In genomic region chr14:55353686-55354467, GRCh38 we compare ENCODE assay signal across 10 cellular contexts. TPM values are rescaled to one million over a fixed set of nuclear protein-coding genes. Genes with fewer than 3 reads are reported as not detected.
A peak's percentile ranks its signal among the peaks of the same experiment; 100 is the strongest.
DNase-seq lines count a peak whose midpoint lies in the region; ATAC-seq and TF ChIP-seq lines count a peak whose summit lies in the region.
"Had no signal": no experiment of that assay in that cellular context is flagged by ENCODE, and none has a peak within 500 bp of the region (broad histone marks: within the 10 kb centered on the region; RNA-seq: fewer than 3 reads in every experiment).

No MANE protein-coding gene starts in this region.

- no peak overlapping the region for H2AFZ ChIP-seq in mammary epithelial cell (ENCODE audit: low read depth, low read length)

- H3K79me2 ChIP-seq in mammary epithelial cell (ENCODE audit: insufficient read depth, low read length) = peaks cover 10% of the 10 kb centered on the region

- H3K27me3 Mint-ChIP-seq in Caco-2 (ENCODE audit: insufficient read depth, unreplicated experiment) (no peaks in the 10 kb centered on the region), mesothelial cell of epicardium (ENCODE audit: low read depth) (no peaks in the 10 kb centered on the region)
- H3K27me3 Mint-ChIP-seq in stimulated activated naive B cell treated with anti-CD40 and anti-IgM and Interleukin-4, amounts not matched to agents 10 μg/mL and 1 μg/mL and 100 μg/mL, for 72 hours = no peaks in the 10 kb centered on the region

- H3K36me3 Mint-ChIP-seq in Caco-2 (ENCODE audit: insufficient read depth, unreplicated experiment) (peaks cover 41% of the 10 kb centered on the region), mesothelial cell of epicardium (peaks cover 10% of the 10 kb centered on the region)
- H3K36me3 Mint-ChIP-seq in stimulated activated naive B cell treated with anti-CD40 and anti-IgM and Interleukin-4, amounts not matched to agents 10 μg/mL and 1 μg/mL and 100 μg/mL, for 72 hours = peaks cover 8 to 14% of the 10 kb centered on the region in 2 donors

- H3K36me3 ChIP-seq in Caco-2 (ENCODE audit: control insufficient read depth, insufficient read depth, low read length) = peaks cover 6% of the 10 kb centered on the region
- no peaks in the 10 kb centered on the region; the same call in none of the 2 replicates for H3K36me3 ChIP-seq in Panc1 (ENCODE audit: control insufficient read depth, insufficient read depth, low read length)
- H3K36me3 ChIP-seq in mammary epithelial cell (ENCODE audit: insufficient read depth, low read length) = peaks cover 6% of the 10 kb centered on the region
- peaks cover 0 to 29% of the 10 kb centered on the region in 2 donors for H3K36me3 ChIP-seq in adrenal gland (replicated peaks in 1 of 2)

- H3K27ac Mint-ChIP-seq in Caco-2 (ENCODE audit: unreplicated experiment) (peak overlapping the region; percentile 27), mesothelial cell of epicardium (peak overlapping the region; percentile 50)
- no peak overlapping the region for H3K27ac Mint-ChIP-seq in stimulated activated naive B cell treated with anti-CD40 and anti-IgM and Interleukin-4, amounts not matched to agents 10 μg/mL and 1 μg/mL and 100 μg/mL, for 72 hours

- DNase-seq in Caco-2 (no peak), Panc1 (ENCODE audit: low read depth, low spot score) (no peak), mammary epithelial cell (peak; percentile 50), mesothelial cell of epicardium (ENCODE audit: low spot score in 2 of 2, unreplicated experiment in 2 of 2) (no peak), adrenal gland (no peak), T-helper 9 cell (no peak), NCI-H187 (lab: John Stamatoyannopoulos, UW) (no peak)
- DNase-seq in stimulated activated naive B cell treated with anti-CD40 and anti-IgM and Interleukin-4, amounts not matched to agents 10 μg/mL and 1 μg/mL and 100 μg/mL, for 72 hours = no peak
- DNase-seq: NCI-H1048 had no signal

- H3K27ac ChIP-seq in Panc1 (ENCODE audit: low read length) (no peak overlapping the region), mammary epithelial cell (ENCODE audit: insufficient read depth, low read depth, low read length) (no peak overlapping the region), adrenal gland (no peak overlapping the region)
- H3K27ac ChIP-seq: BLaER1 had no signal

- POLR2A ChIA-PET in Caco-2 (lab: Charles Lee) = no interaction called here
- POLR2A ChIA-PET in Panc1 (lab: Charles Lee) = interaction anchor here (0.6 kb wide), 1 partner anchor 118 kb away, joined by 6 read pairs; no protein-coding TSS in a partner anchor

- H3K4me3 Mint-ChIP-seq in Caco-2 (ENCODE audit: unreplicated experiment) (no peak overlapping the region), mesothelial cell of epicardium (no peak overlapping the region)
- H3K4me3 Mint-ChIP-seq in stimulated activated naive B cell treated with anti-CD40 and anti-IgM and Interleukin-4, amounts not matched to agents 10 μg/mL and 1 μg/mL and 100 μg/mL, for 72 hours = no peak overlapping the region

- H3K27me3 ChIP-seq in Caco-2 (replicated peaks; ENCODE audit: control insufficient read depth, insufficient read depth, low read length) (no peaks in the 10 kb centered on the region), Panc1 (ENCODE audit: control insufficient read depth, insufficient read depth, low read length) (no peaks in the 10 kb centered on the region), mammary epithelial cell (ENCODE audit: insufficient read depth, low read length) (no peaks in the 10 kb centered on the region), adrenal gland (no peaks in the 10 kb centered on the region)
- H3K27me3 ChIP-seq: BLaER1 had no signal

- H3K4me3 ChIP-seq in Caco-2 (ENCODE audit: low read depth, low read length) = no peak overlapping the region
- H3K4me3 ChIP-seq in Panc1 (ENCODE audit: low read depth in 2 of 2, low read length in 2 of 2) = no peak overlapping the region
- H3K4me3 ChIP-seq in mammary epithelial cell (replicated peaks in 1 of 3; ENCODE audit: insufficient read depth in 1 of 3, low read depth in 2 of 3, low read length in 3 of 3) = no peak overlapping the region
- H3K4me3 ChIP-seq in adrenal gland = no peak overlapping the region
- H3K4me3 ChIP-seq: BLaER1 had no signal

- TF ChIP-seq CTCF in Caco-2 (IDR thresholded peaks at IDR 0.05; ENCODE audit: insufficient read depth in 1 of 2, low read depth in 1 of 2, low read length in 1 of 2, severe bottlenecking in 1 of 2, unreplicated experiment in 1 of 2) (no peak), Panc1 (IDR thresholded peaks at IDR 0.05) (no peak), mammary epithelial cell (conservative IDR thresholded peaks at IDR 0.05 in 1 of 2, IDR thresholded peaks at IDR 0.05 in 1 of 2; ENCODE audit: extremely low read depth in 1 of 2, insufficient read depth in 1 of 2, low read depth in 1 of 2, low read length in 2 of 2) (no peak), mesothelial cell of epicardium (IDR thresholded peaks at IDR 0.05; ENCODE audit: unreplicated experiment) (no peak), adrenal gland (IDR thresholded peaks at IDR 0.05) (no peak)

- intact Hi-C loops in Caco-2 (cut with micrococcal nuclease; ENCODE audit: unreplicated experiment) = loop anchor here (1.0 to 2.0 kb wide), 4 partner anchors 37 to 141 kb away; partner anchors contain the start of gene FBXO34
- intact Hi-C loops in Panc1 (cut with micrococcal nuclease; ENCODE audit: unreplicated experiment) = loop anchor here (5.0 kb wide), 1 partner anchor 142 kb away; no protein-coding TSS in a partner anchor
- intact Hi-C loops in mammary epithelial cell (cut with micrococcal nuclease) = loop anchor here (1.0 kb wide), 3 partner anchors 83 to 141 kb away; partner anchors contain the start of gene FBXO34
- intact Hi-C loops in adrenal gland (cut with DNase I) = loop anchor here in 1 of 2 donors (10.0 kb wide), 1 partner anchor 79 kb away; the partner anchor contains the start of gene FBXO34

- peak; percentile 31; the same call in 1 of the 2 replicates for ATAC-seq in Panc1
- ATAC-seq in stimulated activated naive B cell treated with anti-CD40 and anti-IgM and Interleukin-4, amounts not matched to agents 10 μg/mL and 1 μg/mL and 100 μg/mL, for 72 hours (replicated peaks) = no peak

- H3K9me3 ChIP-seq in Caco-2 (no peaks in the 10 kb centered on the region), Panc1 (ENCODE audit: control insufficient read depth, insufficient read depth, low read depth, low read length) (no peaks in the 10 kb centered on the region), mammary epithelial cell (replicated peaks; ENCODE audit: insufficient read depth, low read length) (no peaks in the 10 kb centered on the region), adrenal gland (replicated peaks in 1 of 3) (no peaks in the 10 kb centered on the region)
- H3K9me3 ChIP-seq: BLaER1 had no signal

- in situ Hi-C loops in Panc1 (cut with HindIII; ENCODE audit: low pct_unique_long_range_greater_than_20kb, low sequenced_read_pairs) = no loop called here
- in situ Hi-C loops in mammary epithelial cell (cut with MboI; ENCODE audit: low sequenced_read_pairs in 2 of 2) = no loop called here

- BruUV-seq in Caco-2 (replicated peaks; lab: Mats Ljungman, UMichigan) (no TSS peak), Panc1 (replicated peaks; lab: Mats Ljungman, UMichigan) (no TSS peak), mammary epithelial cell (replicated peaks; lab: Mats Ljungman, UMichigan) (no TSS peak)

- no peak overlapping the region for H3K9ac ChIP-seq in mammary epithelial cell (ENCODE audit: insufficient read depth, low read length)
- H3K9ac ChIP-seq: BLaER1 had no signal

- TF ChIP-seq POLR2A in adrenal gland (IDR thresholded peaks at IDR 0.05) = no peak

- H3K4me1 ChIP-seq in Caco-2 (0 out of 2 replicates have a peak, but pooled peaks cover under 1% of the 10 kb centered on the region), Panc1 (ENCODE audit: control insufficient read depth, insufficient read depth, low read length) (no peaks in the 10 kb centered on the region), mammary epithelial cell (ENCODE audit: insufficient read depth, low read length) (peaks cover 10% of the 10 kb centered on the region), adrenal gland (replicated peaks in 1 of 2) (no peaks in the 10 kb centered on the region)

- dilution Hi-C loops in mammary epithelial cell (cut with HindIII; ENCODE audit: low sequenced_read_pairs) = no loop called here

- H3K4me1 Mint-ChIP-seq in Caco-2 (ENCODE audit: low read depth, unreplicated experiment) = peaks cover 9% of the 10 kb centered on the region
- H3K4me1 Mint-ChIP-seq in mesothelial cell of epicardium = peaks cover 23% of the 10 kb centered on the region
- peaks cover 8 to 21% of the 10 kb centered on the region in 2 donors for H3K4me1 Mint-ChIP-seq in stimulated activated naive B cell treated with anti-CD40 and anti-IgM and Interleukin-4, amounts not matched to agents 10 μg/mL and 1 μg/mL and 100 μg/mL, for 72 hours

- H3K9me3 Mint-ChIP-seq in Caco-2 (ENCODE audit: unreplicated experiment) = no peaks in the 10 kb centered on the region
- H3K9me3 Mint-ChIP-seq in mesothelial cell of epicardium = no peaks in the 10 kb centered on the region
- H3K9me3 Mint-ChIP-seq in stimulated activated naive B cell treated with anti-CD40 and anti-IgM and Interleukin-4, amounts not matched to agents 10 μg/mL and 1 μg/mL and 100 μg/mL, for 72 hours = no peaks in the 10 kb centered on the region

- WGBS in mammary epithelial cell (ENCODE audit: low coverage, missing lambda C conversion rate) = 90% methylated on average over 11 of the region's 11 CpGs
- WGBS in adrenal gland, 4 donors = 84 to 87% (median 85%) methylated on average over 11 of the region's 11 CpGs

- H4K20me1 ChIP-seq in mammary epithelial cell (ENCODE audit: insufficient read depth, low read length) = no peaks in the 10 kb centered on the region

- H3K4me2 ChIP-seq in mammary epithelial cell (ENCODE audit: insufficient read depth, low read depth, low read length) = no peak overlapping the region
- H3K4me2 ChIP-seq: BLaER1 had no signal

- CTCF ChIA-PET in Caco-2 (lab: Charles Lee) = interaction anchor here (0.5 to 2.5 kb wide), 15 partner anchors 8 to 632 kb away, joined by 3 to 24 read pairs (median 6); partner anchors contain the start of gene FBXO34
- CTCF ChIA-PET in Panc1 (lab: Charles Lee) = interaction anchor here (0.6 to 1.4 kb wide), 6 partner anchors 7 to 145 kb away, joined by 3 to 11 read pairs (median 4); partner anchors contain the start of gene FBXO34
- CTCF ChIA-PET in mammary epithelial cell (lab: Charles Lee; ENCODE audit: low non-redundant PET) = interaction anchor here (0.7 to 1.9 kb wide), 3 partner anchors 83 to 297 kb away, joined by 5 to 16 read pairs (median 6); partner anchors contain the start of gene FBXO34

RNA-seq across cellular contexts. Expression of gene ATG14, which starts 57.8 kb away (rescaled TPM):
- 11.4 and 13.1 TPM in 2 replicates for total RNA-seq in Caco-2 (2022)
- total RNA-seq in Panc1 (2021; ENCODE audit: unreplicated experiment) = 7.1 TPM
- polyA plus RNA-seq in Panc1 (2012; ENCODE audit: insufficient read length) = 3.3 TPM
- 10 to 100 TPM in 1 of 2 donors, 1 to 10 TPM in 1; 5.6 to 11.2 TPM for total RNA-seq in mammary epithelial cell
- polyA plus RNA-seq in mammary epithelial cell = 2.4 TPM
- polyA minus RNA-seq in mammary epithelial cell = 6.0 TPM
- total RNA-seq in mesothelial cell of epicardium = 16.6 to 17.1 TPM (median 17.0 TPM) in 3 replicates
- total RNA-seq in adrenal gland = 10 to 100 TPM in 5 of 8 donors, 1 to 10 TPM in 3; 5.1 to 20.9 (median 12.2) TPM
- polyA plus RNA-seq in adrenal gland = 10 to 100 TPM in 2 of 3 donors, 1 to 10 TPM in 1; 7.0 to 21.7 (median 10.2) TPM
